9 cellular contexts compared by ENCODE assay signal in the genomic region with DNA sequence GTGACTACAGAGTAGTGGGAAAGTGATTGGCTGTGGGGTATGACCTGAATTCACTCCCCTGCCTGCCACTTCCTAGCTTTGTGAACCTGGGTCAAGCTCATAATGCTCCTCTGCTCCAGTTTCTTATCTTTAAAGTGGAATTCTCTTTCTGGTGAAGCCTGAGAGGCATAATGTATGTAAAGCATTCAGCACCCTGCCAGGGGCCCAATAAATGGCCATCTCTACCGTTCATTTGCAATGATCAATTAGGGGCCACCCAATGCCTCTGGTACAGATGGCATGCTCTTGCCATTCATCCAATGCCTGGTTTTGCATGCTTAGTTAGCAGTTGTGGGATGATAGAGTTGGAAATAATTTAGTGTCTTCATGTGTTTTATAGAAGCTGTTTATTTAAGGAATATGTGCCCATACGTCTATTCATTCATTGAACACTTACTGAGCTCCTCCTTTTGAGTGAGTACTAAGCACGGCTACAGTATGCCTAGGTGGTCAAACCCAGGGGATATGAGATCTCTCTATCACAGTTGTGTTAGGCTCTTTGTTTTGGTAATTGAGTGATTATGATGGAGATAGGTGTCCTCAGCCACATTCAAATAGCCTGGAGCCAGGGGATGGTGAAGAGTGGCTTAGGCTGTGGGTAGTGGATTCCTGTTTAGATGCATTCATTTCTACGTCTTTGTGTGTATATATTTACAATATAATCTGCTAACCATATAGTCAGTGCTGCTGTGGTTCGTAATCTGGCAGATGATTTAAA. TPM values are rescaled to one million over a fixed set of nuclear protein-coding genes. Genes with fewer than 3 reads are reported as not detected.
DNase-seq lines count a peak whose midpoint lies in the region; ATAC-seq, FAIRE-seq and TF ChIP-seq lines count a peak whose summit lies in the region.
"Had no signal": no experiment of that assay in that cellular context is flagged by ENCODE, and none has a peak within 500 bp of the region (broad histone marks: within the 10 kb centered on the region; RNA-seq: fewer than 3 reads in every experiment).

No MANE protein-coding gene starts in this region.

- 85% methylated on average over 5 of the region's 5 CpGs for WGBS in A549 (ENCODE audit: missing lambda C conversion rate)

- peak overlapping the region; percentile 36; the same call in 2 of the 3 replicates for H3K4me2 ChIP-seq in A549

- CTCF ChIA-PET in A549 (lab: Yijun Ruan, JAX), result interaction anchor here (1.2 kb wide), 1 partner anchor 81 kb away, joined by 3 read pairs; no protein-coding TSS in a partner anchor

- H3K27ac ChIP-seq in A549 (peak overlapping the region in 1 of 2 experiments; percentile 32; a peak in 1 of 6 replicates), foreskin keratinocyte (peak overlapping the region; percentile 85)

- TF ChIP-seq RAD21 in A549 (conservative IDR thresholded peaks at IDR 0.05 in 1 of 2, IDR thresholded peaks at IDR 0.05 in 1 of 2), result no peak

- peak overlapping the region; percentile 53 for H3K9ac ChIP-seq in NT2/D1 (ENCODE audit: insufficient read length, low read depth)

- no peaks in the 10 kb centered on the region for H3K9me3 ChIP-seq in A549
- peaks cover 4% of the 10 kb centered on the region; the same call in 1 of the 2 replicates for H3K9me3 ChIP-seq in NT2/D1 (ENCODE audit: insufficient read depth, low read length)

- no peak for TF ChIP-seq POLR2A in A549 (IDR thresholded peaks at IDR 0.05; ENCODE audit: low read length)

- H3K4me1 Mint-ChIP-seq in nephron progenitor cell, result peaks cover 44% of the 10 kb centered on the region
- H3K4me1 Mint-ChIP-seq: activated CD4-positive, alpha-beta T cell treated with anti-CD3 and anti-CD28 coated beads, Interleukin-2, amount 10 ng/mL, durations not matched to agents 24 days and 14 days had no signal

- no peak for FAIRE-seq in A549 (lab: Jason Lieb, UNC)

- peaks cover 11% of the 10 kb centered on the region for H3K9me3 Mint-ChIP-seq in nephron progenitor cell
- H3K9me3 Mint-ChIP-seq: activated CD4-positive, alpha-beta T cell treated with anti-CD3 and anti-CD28 coated beads, Interleukin-2, amount 10 ng/mL, durations not matched to agents 24 days and 14 days had no signal

- TF ChIP-seq CTCF in A549 (IDR thresholded peaks at IDR 0.05), result no peak
- no peak for TF ChIP-seq CTCF in foreskin keratinocyte (conservative IDR thresholded peaks at IDR 0.05)
- no peak for TF ChIP-seq CTCF in nephron progenitor cell (IDR thresholded peaks at IDR 0.05)

- ATAC-seq in A549, result no peak
- ATAC-seq in foreskin keratinocyte, result no peak

- H3K27me3 Mint-ChIP-seq in nephron progenitor cell (ENCODE audit: low read depth, poor library complexity), result no peaks in the 10 kb centered on the region
- H3K27me3 Mint-ChIP-seq: activated CD4-positive, alpha-beta T cell treated with anti-CD3 and anti-CD28 coated beads, Interleukin-2, amount 10 ng/mL, durations not matched to agents 24 days and 14 days had no signal

- no peak overlapping the region for H3K4me3 ChIP-seq in A549
- H3K4me3 ChIP-seq in NT2/D1 (ENCODE audit: insufficient read length, low read depth), result no peak overlapping the region

- H3K27ac Mint-ChIP-seq in nephron progenitor cell, result peak overlapping the region; percentile 16
- H3K27ac Mint-ChIP-seq: activated CD4-positive, alpha-beta T cell treated with anti-CD3 and anti-CD28 coated beads, Interleukin-2, amount 10 ng/mL, durations not matched to agents 24 days and 14 days had no signal

- TF ChIP-seq EP300 in A549 (IDR thresholded peaks at IDR 0.05), result no peak

- H3K4me1 ChIP-seq in A549 (peaks cover 34% of the 10 kb centered on the region), NT2/D1 (ENCODE audit: insufficient read depth, insufficient read length) (peaks cover 15% of the 10 kb centered on the region), foreskin keratinocyte (peaks cover 45% of the 10 kb centered on the region)

- no peaks in the 10 kb centered on the region for H3K27me3 ChIP-seq in NT2/D1 (ENCODE audit: insufficient read depth, insufficient read length)
- no peaks in the 10 kb centered on the region for H3K27me3 ChIP-seq in foreskin keratinocyte

- H3K4me3 Mint-ChIP-seq in nephron progenitor cell, result no peak overlapping the region
- H3K4me3 Mint-ChIP-seq: activated CD4-positive, alpha-beta T cell treated with anti-CD3 and anti-CD28 coated beads, Interleukin-2, amount 10 ng/mL, durations not matched to agents 24 days and 14 days had no signal

- DNase-seq in A549 (ENCODE audit: low read depth in 1 of 2, low spot score in 1 of 2) (no peak), NT2/D1 (ENCODE audit: low read depth, low spot score) (peak; percentile 84), foreskin keratinocyte (no peak), nephron progenitor cell (no peak), NCI-H345 (lab: John Stamatoyannopoulos, UW) (no peak), AG08396 (ENCODE audit: low spot score) (no peak), D341Med (ENCODE audit: low spot score) (no peak)
- DNase-seq in stimulated activated CD4-positive, alpha-beta T cell treated with anti-CD3 and anti-CD28 coated beads, Interleukin-12 subunit alpha, Interleukin-12 subunit beta, amount 100 ng/mL, for 4 hours, result no peak
- DNase-seq: activated CD4-positive, alpha-beta T cell treated with anti-CD3 and anti-CD28 coated beads, Interleukin-2, amount 10 ng/mL, durations not matched to agents 24 days and 14 days had no signal

- peaks cover 89% of the 10 kb centered on the region for H3K36me3 Mint-ChIP-seq in nephron progenitor cell (ENCODE audit: low read depth)

- peaks cover 18% of the 10 kb centered on the region for H3K36me3 ChIP-seq in NT2/D1 (ENCODE audit: insufficient read depth, insufficient read length, low read length)

- POLR2A ChIA-PET in A549 (lab: Yijun Ruan, JAX), result no interaction called here

TF ChIP-seq in A549, 52 proteins besides CTCF, POLR2A, EP300 and RAD21:
- TF ChIP-seq FOSL2 (IDR thresholded peaks at IDR 0.05) (no peak), FOSL2 (CRISPR knock-in tag; IDR thresholded peaks at IDR 0.05) (no peak), E2F6 (IDR thresholded peaks at IDR 0.05; ENCODE audit: borderline replicate concordance, low read depth) (no peak), TP53 (CRISPR knock-in tag; IDR thresholded peaks at IDR 0.05) (no peak), ZFP36 (IDR thresholded peaks at IDR 0.05; ENCODE audit: borderline replicate concordance, partially characterized antibody) (no peak), JUNB (IDR thresholded peaks at IDR 0.05) (no peak), ATOH8 (CRISPR knock-in tag; IDR thresholded peaks at IDR 0.05; ENCODE audit: low read depth) (no peak), GATA3 (IDR thresholded peaks at IDR 0.05; ENCODE audit: borderline replicate concordance) (no peak)
- TF ChIP-seq, protein P1, sequence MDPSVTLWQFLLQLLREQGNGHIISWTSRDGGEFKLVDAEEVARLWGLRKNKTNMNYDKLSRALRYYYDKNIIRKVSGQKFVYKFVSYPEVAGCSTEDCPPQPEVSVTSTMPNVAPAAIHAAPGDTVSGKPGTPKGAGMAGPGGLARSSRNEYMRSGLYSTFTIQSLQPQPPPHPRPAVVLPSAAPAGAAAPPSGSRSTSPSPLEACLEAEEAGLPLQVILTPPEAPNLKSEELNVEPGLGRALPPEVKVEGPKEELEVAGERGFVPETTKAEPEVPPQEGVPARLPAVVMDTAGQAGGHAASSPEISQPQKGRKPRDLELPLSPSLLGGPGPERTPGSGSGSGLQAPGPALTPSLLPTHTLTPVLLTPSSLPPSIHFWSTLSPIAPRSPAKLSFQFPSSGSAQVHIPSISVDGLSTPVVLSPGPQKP (IDR thresholded peaks at IDR 0.05; ENCODE audit: low read depth, low read length), result no peak
- TF ChIP-seq, protein P2, sequence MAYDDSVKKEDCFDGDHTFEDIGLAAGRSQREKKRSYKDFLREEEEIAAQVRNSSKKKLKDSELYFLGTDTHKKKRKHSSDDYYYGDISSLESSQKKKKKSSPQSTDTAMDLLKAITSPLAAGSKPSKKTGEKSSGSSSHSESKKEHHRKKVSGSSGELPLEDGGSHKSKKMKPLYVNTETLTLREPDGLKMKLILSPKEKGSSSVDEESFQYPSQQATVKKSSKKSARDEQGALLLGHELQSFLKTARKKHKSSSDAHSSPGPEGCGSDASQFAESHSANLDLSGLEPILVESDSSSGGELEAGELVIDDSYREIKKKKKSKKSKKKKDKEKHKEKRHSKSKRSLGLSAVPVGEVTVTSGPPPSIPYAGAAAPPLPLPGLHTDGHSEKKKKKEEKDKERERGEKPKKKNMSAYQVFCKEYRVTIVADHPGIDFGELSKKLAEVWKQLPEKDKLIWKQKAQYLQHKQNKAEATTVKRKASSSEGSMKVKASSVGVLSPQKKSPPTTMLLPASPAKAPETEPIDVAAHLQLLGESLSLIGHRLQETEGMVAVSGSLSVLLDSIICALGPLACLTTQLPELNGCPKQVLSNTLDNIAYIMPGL (CRISPR knock-in tag; IDR thresholded peaks at IDR 0.05; ENCODE audit: borderline replicate concordance), result no peak
TF ChIP-seq in A549: peak in this region for 0.

RNA-seq across cellular contexts. Expression of gene ZNF462, which starts 15.3 kb away (rescaled TPM):
- 3.9 and 5.4 TPM in 2 replicates for polyA plus RNA-seq in A549 (2011; rRNA removed)
- polyA plus RNA-seq in A549 (2012; cell fraction: cytosol; rRNA removed), result 1.4 and 1.8 TPM in 2 replicates
- polyA plus RNA-seq in A549 (2012; cell fraction: nucleus; rRNA removed), result 2.7 and 4.2 TPM in 2 replicates
- 2.4 to 3.0 TPM (median 2.5 TPM) in 3 replicates for polyA plus RNA-seq in A549 (2017; fragmentation: RNase III; extraction: RNeasy Plus Mini Kit Qiagen cat#74134 plus additional on column Dnase treatment)
- polyA minus RNA-seq in A549 (2011; rRNA and poly(A)+ RNA removed), result 29.6 and 34.8 TPM in 2 replicates
- 19.6 and 22.4 TPM in 2 replicates for total RNA-seq in foreskin keratinocyte
- 1.6 and 1.7 TPM in 2 replicates for polyA plus RNA-seq in foreskin keratinocyte
